In the genomic region with DNA sequence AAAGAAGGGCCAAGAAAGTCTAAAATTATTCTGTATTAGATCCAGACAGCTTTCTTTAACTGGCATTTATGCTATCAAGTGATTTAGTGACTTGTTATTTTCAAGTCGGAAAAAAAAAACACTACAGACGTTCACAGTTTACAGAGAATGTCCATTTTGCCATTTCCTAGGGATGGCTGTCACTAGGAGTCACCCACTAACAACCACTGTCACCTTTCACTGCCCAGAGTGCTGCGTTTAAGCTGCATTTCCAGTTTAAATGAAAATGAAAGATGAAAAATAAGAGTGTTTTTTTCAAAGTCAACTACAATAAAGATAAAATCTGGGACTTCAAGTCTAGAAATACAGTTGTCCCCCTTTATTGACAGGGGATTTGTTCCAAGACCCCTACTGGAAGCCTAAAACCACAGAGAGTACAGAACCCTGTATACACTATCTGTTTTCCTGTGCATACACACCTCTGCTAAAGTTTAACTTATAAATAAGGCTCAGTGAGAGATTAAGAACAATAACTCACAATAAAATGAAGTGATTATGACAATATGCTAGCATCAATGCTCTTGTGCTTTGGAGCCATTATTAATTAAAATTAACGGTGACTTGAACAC, we compare ENCODE assay signal across 8 cellular contexts.
DNase-seq lines count a peak whose midpoint lies in the region; ATAC-seq and TF ChIP-seq lines count a peak whose summit lies in the region.

No MANE protein-coding gene starts in this region.

- TF ChIP-seq CTCF in sigmoid colon (IDR thresholded peaks at IDR 0.05) = no peak

- no peak for DNase-seq in adipocyte (ENCODE audit: low read depth)
- DNase-seq in sigmoid colon = no peak
- no peak for DNase-seq in H4 (ENCODE audit: low spot score)
- DNase-seq in NCI-H2029 treated with DMSO at 0.1 percent for 48 hours (lab: John Stamatoyannopoulos, UW) = no peak
- no peak for DNase-seq in HuH-7.5 (ENCODE audit: low spot score)
- DNase-seq in COLO829 (ENCODE audit: low spot score) = no peak

- peak overlapping the region; percentile 78 for H3K4me3 ChIP-seq in adipocyte (ENCODE audit: low read length)
- H3K4me3 ChIP-seq in sigmoid colon = peak overlapping the region in 3 of 4 donors; percentile 20 to 30 (median 28)

- 49 to 55% methylated on average over 4 of the region's 4 CpGs for WGBS in sigmoid colon, 2 donors

- ATAC-seq in GM19324 (IDR thresholded peaks at IDR 0.05; ENCODE audit: low FRiP score, unreplicated experiment) = peak; percentile 31
- ATAC-seq in HG02938 (IDR thresholded peaks at IDR 0.05; ENCODE audit: unreplicated experiment) = peak; percentile 12

- no peak for TF ChIP-seq POLR2A in sigmoid colon (IDR thresholded peaks at IDR 0.05)

- no peak for TF ChIP-seq EP300 in sigmoid colon (IDR thresholded peaks at IDR 0.05)

- H3K27ac ChIP-seq in sigmoid colon = peak overlapping the region; percentile 15 to 62 (median 46)

- H3K4me1 ChIP-seq in adipocyte (ENCODE audit: control insufficient read depth, insufficient read depth, low read length) (peaks cover 36% of the 10 kb centered on the region), sigmoid colon (peaks cover 0 to 34% (median 20%) of the 10 kb centered on the region in 4 donors)

- peak overlapping the region; percentile 75 for H3K9ac ChIP-seq in adipocyte (ENCODE audit: low read length)

- no peaks in the 10 kb centered on the region for H3K9me3 ChIP-seq in adipocyte (ENCODE audit: control insufficient read depth, low read length)
- no peaks in the 10 kb centered on the region for H3K9me3 ChIP-seq in sigmoid colon

- H3K27me3 ChIP-seq in adipocyte (replicated peaks; ENCODE audit: control insufficient read depth, insufficient read depth, low read length) (no peaks in the 10 kb centered on the region), sigmoid colon (no peaks in the 10 kb centered on the region)

- intact Hi-C loops in sigmoid colon (cut with DNase I) = no loop called here

- H3K36me3 ChIP-seq in adipocyte (ENCODE audit: control insufficient read depth, insufficient read depth, low read length, severe bottlenecking) (no peaks in the 10 kb centered on the region), sigmoid colon (no peaks in the 10 kb centered on the region)
